In the genomic region with DNA sequence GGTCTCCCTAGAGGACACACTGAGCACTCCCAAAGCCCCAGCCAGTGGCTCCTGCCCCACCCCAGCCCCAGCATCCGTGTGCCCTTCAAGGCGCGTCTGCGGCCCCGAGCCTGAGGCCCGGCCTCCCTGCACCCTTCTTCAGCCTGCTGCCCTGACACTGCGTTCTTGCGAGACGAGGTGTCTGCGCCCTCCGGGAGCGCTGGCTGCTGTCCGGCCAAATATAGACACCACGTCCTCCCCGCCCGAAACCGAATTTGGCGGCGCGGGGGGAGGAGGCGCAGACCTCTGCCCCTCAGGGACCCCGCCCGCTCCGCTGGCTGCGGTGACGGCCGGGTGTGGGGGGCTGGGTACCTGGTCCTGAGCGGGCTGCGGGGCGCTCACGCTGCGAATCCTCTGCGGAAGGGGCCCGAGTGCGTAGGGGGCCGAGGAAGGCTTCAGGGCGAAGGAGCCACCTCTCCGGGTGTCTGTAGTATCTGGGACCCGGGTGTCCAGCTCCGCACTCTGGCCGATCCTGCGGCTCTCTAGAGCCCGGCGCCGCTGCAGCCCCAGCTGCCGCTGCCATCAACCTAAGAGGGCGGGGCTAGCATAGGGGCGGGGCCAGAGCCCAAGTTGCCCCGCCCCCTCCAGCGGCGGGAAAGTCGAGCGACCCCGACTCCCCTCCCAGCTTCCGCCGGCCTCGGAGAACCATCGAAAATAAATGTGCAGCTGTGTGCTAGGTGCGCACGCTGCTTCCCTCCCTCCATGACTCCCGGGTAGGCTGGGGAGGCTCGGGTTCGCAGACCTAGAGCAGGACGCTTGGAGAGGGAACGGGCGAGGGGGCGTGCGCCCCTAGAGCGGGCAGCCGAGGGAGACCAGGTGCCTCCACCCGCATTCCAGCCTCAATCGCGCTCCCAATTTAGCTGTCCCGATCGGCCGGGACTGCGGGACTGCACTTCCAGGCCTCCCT, we compare ENCODE assay signal across 8 cellular contexts. TPM values are rescaled to one million over a fixed set of nuclear protein-coding genes. Genes with fewer than 3 reads are reported as not detected.
DNase-seq lines count a peak whose midpoint lies in the region; ATAC-seq, FAIRE-seq and TF ChIP-seq lines count a peak whose summit lies in the region.

A gene (minus strand): TSS at position 576 of the 946 bp plus-strand sequence. CDS start 1,491 bp downstream, outside the sequence.

- H3K36me3 Mint-ChIP-seq in CD4-positive, alpha-beta memory T cell: peaks cover 0 to under 1% of the 10 kb centered on the region in 2 donors
- peaks cover 2% of the 10 kb centered on the region for H3K36me3 Mint-ChIP-seq in mesothelial cell of epicardium

- dilution Hi-C loops in endothelial cell of umbilical vein (cut with MboI; ENCODE audit: extremely low pct_ligation_motif_present, low sequenced_read_pairs): no loop called here

- peaks cover 10 to 36% (median 21%) of the 10 kb centered on the region in 4 donors for H3K4me1 Mint-ChIP-seq in CD4-positive, alpha-beta memory T cell
- H3K4me1 Mint-ChIP-seq in mesothelial cell of epicardium: peaks cover 5% of the 10 kb centered on the region

- no peaks in the 10 kb centered on the region for H3K9me3 Mint-ChIP-seq in CD4-positive, alpha-beta memory T cell
- H3K9me3 Mint-ChIP-seq in mesothelial cell of epicardium: no peaks in the 10 kb centered on the region

- H3K27me3 ChIP-seq in CD4-positive, alpha-beta memory T cell (ENCODE audit: insufficient read depth, low read length): no peaks in the 10 kb centered on the region
- H3K27me3 ChIP-seq in endothelial cell of umbilical vein (ENCODE audit: control insufficient read depth in 2 of 2, insufficient read depth in 2 of 2, low read length in 2 of 2): no peaks in the 10 kb centered on the region

- H3K79me2 ChIP-seq in endothelial cell of umbilical vein (ENCODE audit: control insufficient read depth, insufficient read depth, low read length): no peaks in the 10 kb centered on the region

- H2AFZ ChIP-seq in endothelial cell of umbilical vein (ENCODE audit: low read depth, low read length): peak within 1 kb of the TSS; percentile 70

- no peak for TF ChIP-seq POLR2A in endothelial cell of umbilical vein (IDR thresholded peaks at IDR 0.05; ENCODE audit: low read depth, low read length)

- POLR2A ChIA-PET in CD4-positive, alpha-beta memory T cell (lab: Charles Lee; ENCODE audit: partially characterized antibody): interaction anchor here (1.3 to 1.9 kb wide), 5 partner anchors 30 to 309 kb away, joined by 3 to 7 read pairs (median 5); a partner anchor contains a TSS
- POLR2A ChIA-PET in endothelial cell of umbilical vein (lab: Charles Lee): interaction anchor here (0.6 kb wide), 1 partner anchor 32 kb away, joined by 3 read pairs; no protein-coding TSS in a partner anchor

- intact Hi-C loops in CD4-positive, alpha-beta memory T cell (cut with micrococcal nuclease): no loop called here
- intact Hi-C loops in endothelial cell of umbilical vein (cut with micrococcal nuclease): loop anchor here (1.0 kb wide), 1 partner anchor 17 kb away; no protein-coding TSS in a partner anchor

- no peaks in the 10 kb centered on the region for H3K27me3 Mint-ChIP-seq in CD4-positive, alpha-beta memory T cell
- peaks cover 45% of the 10 kb centered on the region for H3K27me3 Mint-ChIP-seq in mesothelial cell of epicardium (ENCODE audit: low read depth)

- BruUV-seq in endothelial cell of umbilical vein (replicated peaks; lab: Mats Ljungman, UMichigan): no TSS peak

- no peaks in the 10 kb centered on the region for H3K9me3 ChIP-seq in CD4-positive, alpha-beta memory T cell (ENCODE audit: control insufficient read depth in 1 of 2, low read length in 2 of 2)
- no peaks in the 10 kb centered on the region for H3K9me3 ChIP-seq in endothelial cell of umbilical vein (replicated peaks; ENCODE audit: control insufficient read depth, insufficient read depth, low read length)

- H3K27ac ChIP-seq in CD4-positive, alpha-beta memory T cell (ENCODE audit: low read depth, low read length): no peak within 1 kb of the TSS
- no peak within 1 kb of the TSS for H3K27ac ChIP-seq in endothelial cell of umbilical vein (ENCODE audit: insufficient read depth, low read depth, low read length)

- no peaks in the 10 kb centered on the region for H4K20me1 ChIP-seq in endothelial cell of umbilical vein (replicated peaks; ENCODE audit: control insufficient read depth, extremely low read depth, insufficient read depth, low read length)

- peak within 1 kb of the TSS; percentile 77 to 85 (median 80) for H3K4me3 Mint-ChIP-seq in CD4-positive, alpha-beta memory T cell
- H3K4me3 Mint-ChIP-seq in mesothelial cell of epicardium: peak within 1 kb of the TSS; percentile 71

- TF ChIP-seq CTCF in endothelial cell of umbilical vein (IDR thresholded peaks at IDR 0.05; ENCODE audit: extremely low read depth in 1 of 2, insufficient read depth in 1 of 2, low read depth in 1 of 2, low read length in 2 of 2): no peak
- TF ChIP-seq CTCF in mesothelial cell of epicardium (IDR thresholded peaks at IDR 0.05; ENCODE audit: unreplicated experiment): no peak

- H3K27ac Mint-ChIP-seq in CD4-positive, alpha-beta memory T cell: peak within 1 kb of the TSS; percentile 52 to 87 (median 71)
- H3K27ac Mint-ChIP-seq in mesothelial cell of epicardium: no peak within 1 kb of the TSS

- H3K9ac ChIP-seq in endothelial cell of umbilical vein (replicated peaks; ENCODE audit: extremely low read depth, insufficient read depth, low read length): peak within 1 kb of the TSS; percentile 12

- CTCF ChIA-PET in CD4-positive, alpha-beta memory T cell (lab: Charles Lee; ENCODE audit: partially characterized antibody): interaction anchor here (1.4 to 22.5 kb wide), 2 partner anchors 30 to 48 kb away, joined by 4 to 523 read pairs; a partner anchor contains a TSS
- CTCF ChIA-PET in endothelial cell of umbilical vein (lab: Charles Lee): interaction anchor here (0.6 to 1.8 kb wide), 5 partner anchors 17 to 471 kb away, joined by 3 to 12 read pairs (median 4); no protein-coding TSS in a partner anchor

- H3K9me1 ChIP-seq in endothelial cell of umbilical vein (replicated peaks; ENCODE audit: control insufficient read depth, extremely low read depth, insufficient read depth, low read length): no peaks in the 10 kb centered on the region

- no peaks in the 10 kb centered on the region for H3K36me3 ChIP-seq in CD4-positive, alpha-beta memory T cell (ENCODE audit: insufficient read depth, low read length)
- no peaks in the 10 kb centered on the region for H3K36me3 ChIP-seq in endothelial cell of umbilical vein (ENCODE audit: control insufficient read depth in 2 of 2, extremely low read depth in 1 of 2, insufficient read depth in 2 of 2, low read length in 2 of 2)

- peaks cover 36% of the 10 kb centered on the region for H3K4me1 ChIP-seq in CD4-positive, alpha-beta memory T cell (ENCODE audit: insufficient read depth, low read length)
- H3K4me1 ChIP-seq in endothelial cell of umbilical vein (ENCODE audit: control insufficient read depth, extremely low read depth, insufficient read depth, low read length): peaks cover 11% of the 10 kb centered on the region

- peak; percentile 73 for FAIRE-seq in endothelial cell of umbilical vein (lab: Jason Lieb, UNC)

- peak within 1 kb of the TSS; percentile 32 for H3K4me2 ChIP-seq in endothelial cell of umbilical vein (ENCODE audit: insufficient read depth, low read length)

- peak; percentile 47 for ATAC-seq in GM21576 (IDR thresholded peaks at IDR 0.05; ENCODE audit: unreplicated experiment)
- ATAC-seq in stimulated activated naive CD8-positive, alpha-beta T cell treated with anti-CD3 and anti-CD28 coated beads, Interleukin-15, Interleukin-2, amounts not matched to agents 100 U/mL and 50 U/mL, for 24 hours: peak; percentile 28
- ATAC-seq in HG03469 (IDR thresholded peaks at IDR 0.05; ENCODE audit: unreplicated experiment): no peak

- DNase-seq in CD4-positive, alpha-beta memory T cell: peak; percentile 54 to 63 (median 57)
- DNase-seq in NCI-H2227 (lab: John Stamatoyannopoulos, UW; ENCODE audit: unreplicated experiment) (peak; percentile 83), endothelial cell of umbilical vein (ENCODE audit: low read depth, low spot score) (peak; percentile 50), mesothelial cell of epicardium (ENCODE audit: low spot score in 2 of 2, unreplicated experiment in 2 of 2) (peak; percentile 54 to 75)
- peak; percentile 90 for DNase-seq in activated CD8-positive, alpha-beta memory T cell treated with anti-CD3 and anti-CD28 coated beads for 24 hours
- peak; percentile 83 for DNase-seq in stimulated activated naive CD8-positive, alpha-beta T cell treated with anti-CD3 and anti-CD28 coated beads, Interleukin-15, Interleukin-2, amounts not matched to agents 100 U/mL and 50 U/mL, for 24 hours

- peak within 1 kb of the TSS in 1 of 2 donors; percentile 57 for H3K4me3 ChIP-seq in CD4-positive, alpha-beta memory T cell (ENCODE audit: low read length in 2 of 2)
- H3K4me3 ChIP-seq in endothelial cell of umbilical vein (replicated peaks in 1 of 3; ENCODE audit: insufficient read depth in 1 of 3, low read depth in 1 of 3, low read length in 3 of 3): peak within 1 kb of the TSS; percentile 31 to 73 (median 71)

TF ChIP-seq in endothelial cell of umbilical vein, 7 proteins besides CTCF, POLR2A, EP300 and RAD21:
- TF ChIP-seq POLR2AphosphoS5 (IDR thresholded peaks at IDR 0.05; ENCODE audit: insufficient read depth, low read depth, low read length) (peak; percentile 48), EZH2 (IDR thresholded peaks at IDR 0.05; ENCODE audit: borderline replicate concordance, low read depth, low read length, severe bottlenecking) (no peak)
- TF ChIP-seq, protein P1, sequence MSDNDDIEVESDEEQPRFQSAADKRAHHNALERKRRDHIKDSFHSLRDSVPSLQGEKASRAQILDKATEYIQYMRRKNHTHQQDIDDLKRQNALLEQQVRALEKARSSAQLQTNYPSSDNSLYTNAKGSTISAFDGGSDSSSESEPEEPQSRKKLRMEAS (IDR thresholded peaks at IDR 0.05; ENCODE audit: insufficient read depth, insufficient read length): no peak

RNA-seq across cellular contexts. Expression of the gene that starts here (rescaled TPM):
- 1 to 10 TPM; 1.6 to 2.2 TPM for total RNA-seq in CD4-positive, alpha-beta memory T cell
- not detected for polyA plus RNA-seq in CD4-positive, alpha-beta memory T cell
- total RNA-seq in endothelial cell of umbilical vein: 7.8 and 10.7 TPM in 2 replicates
- 14.7 and 22.0 TPM in 2 replicates for polyA plus RNA-seq in endothelial cell of umbilical vein
- polyA plus RNA-seq in endothelial cell of umbilical vein (2011; cell fraction: cytosol; rRNA removed): 1.5 and 3.2 TPM in 2 replicates
- 151 and 191 TPM in 2 replicates for polyA plus RNA-seq in endothelial cell of umbilical vein (2011; cell fraction: nucleus; rRNA removed)
- 4.1 and 8.8 TPM in 2 replicates for polyA plus RNA-seq in endothelial cell of umbilical vein (2012)
- 11.2 and 17.2 TPM in 2 replicates for polyA minus RNA-seq in endothelial cell of umbilical vein
- polyA minus RNA-seq in endothelial cell of umbilical vein (2011; cell fraction: cytosol; rRNA and poly(A)+ RNA removed): 0.82 TPM
- polyA minus RNA-seq in endothelial cell of umbilical vein (2011; cell fraction: nucleus; rRNA and poly(A)+ RNA removed): 14.9 and 17.6 TPM in 2 replicates
- 3.4 to 3.8 TPM (median 3.4 TPM) in 3 replicates for total RNA-seq in mesothelial cell of epicardium
